Comparison of ENCODE assay signal across 26 cellular contexts in the genomic region with DNA sequence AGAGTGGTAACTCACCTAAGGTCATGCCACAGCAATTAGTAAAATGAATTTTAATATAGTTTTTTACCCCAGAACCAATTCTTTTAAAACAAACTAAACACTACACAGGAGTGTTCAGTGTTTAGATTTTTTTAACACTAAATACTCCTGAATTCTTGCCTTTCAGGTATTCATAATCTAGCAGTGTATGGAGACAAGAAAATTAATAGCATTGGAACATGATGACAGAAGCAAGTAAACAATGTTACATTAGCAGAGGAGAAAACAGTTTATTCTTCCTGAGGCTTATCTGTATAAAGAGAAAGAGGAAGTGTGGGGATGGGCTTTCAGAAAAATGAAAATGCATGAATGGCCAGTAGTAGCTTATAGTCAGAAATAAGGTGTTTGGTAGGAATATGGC.
"Had no signal": no experiment of that assay in that cellular context is flagged by ENCODE, and none has a peak within 500 bp of the region (broad histone marks: within the 10 kb centered on the region; RNA-seq: fewer than 3 reads in every experiment).

No MANE protein-coding gene starts in this region.

- H3K4me1 ChIP-seq: ascending aorta, breast epithelium, colonic mucosa, esophagus squamous epithelium, gastroesophageal sphincter, heart right ventricle had no signal

- DNase-seq: activated CD4-positive, alpha-beta memory T cell treated with anti-CD3 and anti-CD28 coated beads, Interleukin-2, amount 10 ng/mL, durations not matched to agents 7 days and 5 days; activated CD4-positive, alpha-beta T cell treated with anti-CD3 and anti-CD28 coated beads for 1 hour; activated CD4-positive, alpha-beta T cell treated with anti-CD3 and anti-CD28 coated beads for 4 hours; activated CD4-positive, alpha-beta T cell treated with anti-CD3 and anti-CD28 coated beads, Interleukin-2, amount 10 ng/mL, durations not matched to agents 7 days and 5 days; activated CD4-positive, alpha-beta T cell treated with anti-CD3 and anti-CD28 coated beads, Interleukin-2, amount 50 U/mL, for 4 hours; activated CD8-positive, alpha-beta memory T cell treated with anti-CD3 and anti-CD28 coated beads, Interleukin-2, amount 50 U/mL, for 48 hours; activated gamma-delta T cell; activated naive CD4-positive, alpha-beta T cell; activated naive CD4-positive, alpha-beta T cell treated with anti-CD3 and anti-CD28 coated beads, Interleukin-2, amount 10 ng/mL, durations not matched to agents 7 days and 5 days; activated naive CD8-positive, alpha-beta T cell treated with anti-CD3 and anti-CD28 coated beads, Interleukin-2, amount 10 ng/mL, durations not matched to agents 7 days and 5 days; activated T-cell treated with anti-CD3 and anti-CD28 coated beads for 4 hours; activated T-cell treated with anti-CD3 and anti-CD28 coated beads, Interleukin-2, amount 50 U/mL, for 24 hours; activated T-cell treated with anti-CD3 and anti-CD28 coated beads, Interleukin-2, amount 50 U/mL, for 72 hours; central memory CD4-positive, alpha-beta T cell; cerebellar nuclear complex; colonic mucosa; effector CD8-positive, alpha-beta T cell; esophagus squamous epithelium; foreskin melanocyte; heart right ventricle; T-helper 2 cell had no signal

- H3K36me3 ChIP-seq: ascending aorta, breast epithelium, cardiac muscle cell, colonic mucosa, esophagus squamous epithelium, gastroesophageal sphincter, heart right ventricle had no signal

- H3K9me3 ChIP-seq: ascending aorta, breast epithelium, colonic mucosa, esophagus squamous epithelium, gastroesophageal sphincter, heart right ventricle had no signal

- H3K27me3 ChIP-seq: ascending aorta, breast epithelium, cardiac muscle cell, colonic mucosa, esophagus squamous epithelium, gastroesophageal sphincter, heart right ventricle had no signal

- H3K27ac ChIP-seq: ascending aorta, breast epithelium, cardiac muscle cell, colonic mucosa, epithelial cell of prostate, esophagus squamous epithelium, gastroesophageal sphincter, heart right ventricle had no signal

- H3K4me3 ChIP-seq: ascending aorta, breast epithelium, cardiac muscle cell, colonic mucosa, esophagus squamous epithelium, gastroesophageal sphincter, heart right ventricle had no signal
